19 cellular contexts compared by ENCODE assay signal in the genomic region with DNA sequence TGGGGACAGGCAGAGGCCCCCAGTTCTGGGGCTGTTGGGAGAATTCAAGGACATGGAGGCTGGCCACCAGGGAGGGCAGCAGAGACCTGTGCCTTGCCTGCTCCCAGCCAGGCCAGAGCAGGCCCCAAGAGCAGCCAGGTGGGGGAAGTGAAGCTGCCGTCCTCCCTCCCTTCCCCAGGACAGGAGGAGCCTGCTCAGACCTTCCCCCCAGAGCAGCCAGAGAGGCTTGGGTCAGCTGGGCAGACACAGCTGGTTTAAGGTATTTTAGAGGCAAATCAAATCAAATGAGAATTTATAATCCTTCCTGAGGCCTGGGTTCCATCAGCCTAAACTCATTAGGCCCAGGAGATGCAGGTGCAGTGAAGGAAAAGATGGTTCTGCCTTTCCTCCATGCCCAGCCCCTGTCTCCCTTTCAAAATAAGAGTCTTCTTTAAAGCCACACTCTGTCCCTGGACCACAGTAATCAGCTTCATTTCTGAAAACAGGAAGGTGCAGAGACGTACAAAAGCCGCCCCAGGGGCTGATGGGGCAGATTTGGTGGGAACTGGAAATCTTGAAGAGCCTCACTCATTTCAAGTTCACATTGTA. TPM values are rescaled to one million over a fixed set of nuclear protein-coding genes. Genes with fewer than 3 reads are reported as not detected.
DNase-seq lines count a peak whose midpoint lies in the region; ATAC-seq and TF ChIP-seq lines count a peak whose summit lies in the region.
"Had no signal": no experiment of that assay in that cellular context is flagged by ENCODE, and none has a peak within 500 bp of the region (broad histone marks: within the 10 kb centered on the region; RNA-seq: fewer than 3 reads in every experiment).

No MANE protein-coding gene starts in this region.

- POLR2A ChIA-PET in PC-9 (lab: Charles Lee; ENCODE audit: unreplicated experiment), result no interaction called here

- H3K27me3 ChIP-seq in right atrium auricular region, result no peaks in the 10 kb centered on the region
- peaks cover 9% of the 10 kb centered on the region; the same call in 1 of the 2 replicates for H3K27me3 ChIP-seq in PC-9 (ENCODE audit: insufficient read depth, low read depth)
- no peaks in the 10 kb centered on the region for H3K27me3 ChIP-seq in esophagus squamous epithelium
- H3K27me3 ChIP-seq in suprapubic skin, result no peaks in the 10 kb centered on the region
- H3K27me3 ChIP-seq: Peyer's patch, right lobe of liver had no signal

- no peak overlapping the region for H3K4me2 ChIP-seq in PC-9

- DNase-seq in Right ventricle myocardium inferior (ENCODE audit: missing footprints), result no peak
- no peak for DNase-seq in right atrium auricular region (ENCODE audit: low spot score)
- DNase-seq in PC-9, result no peak
- DNase-seq in esophagus squamous epithelium (lab: John Stamatoyannopoulos, UW), result no peak
- DNase-seq in suprapubic skin (ENCODE audit: low spot score in 2 of 2), result no peak
- no peak for DNase-seq in NCI-H748 treated with DMSO at 0.1 percent for 48 hours (lab: John Stamatoyannopoulos, UW)
- no peak for DNase-seq in AG08396 (ENCODE audit: low spot score)
- DNase-seq: activated CD4-positive, alpha-beta T cell treated with anti-CD3 and anti-CD28 coated beads for 4 hours; activated naive CD4-positive, alpha-beta T cell treated with anti-CD3 and anti-CD28 coated beads, Interleukin-2, amount 50 U/mL, for 16 hours; activated T-cell treated with anti-CD3 and anti-CD28 coated beads for 4 hours; naive thymus-derived CD8-positive, alpha-beta T cell; NCI-H446; Peyer's patch; right lobe of liver; stimulated activated CD4-positive, alpha-beta T cell treated with anti-CD3 and anti-CD28 coated beads, Interleukin-2, amount 100 ng/mL, for 48 hours; tibial artery had no signal

- H3K4me3 ChIP-seq in right atrium auricular region (no peak overlapping the region), PC-9 (no peak overlapping the region), esophagus squamous epithelium (no peak overlapping the region), suprapubic skin (no peak overlapping the region)
- H3K4me3 ChIP-seq: Peyer's patch, right lobe of liver, tibial artery had no signal

- H4K20me1 ChIP-seq in PC-9 (ENCODE audit: insufficient read depth), result no peaks in the 10 kb centered on the region

- intact Hi-C loops in Right ventricle myocardium inferior (cut with DNase I), result no loop called here
- intact Hi-C loops in PC-9 (cut with micrococcal nuclease; ENCODE audit: unreplicated experiment), result no loop called here
- intact Hi-C loops in esophagus squamous epithelium (cut with DNase I), result no loop called here

- TF ChIP-seq POLR2A in esophagus squamous epithelium (IDR thresholded peaks at IDR 0.05) (no peak), suprapubic skin (IDR thresholded peaks at IDR 0.05) (no peak)

- BruUV-seq in PC-9 (replicated peaks; lab: Mats Ljungman, UMichigan), result no TSS peak

- no peak overlapping the region for H2AFZ ChIP-seq in PC-9

- H3K9me2 ChIP-seq in PC-9 (ENCODE audit: insufficient read depth), result 0 out of 2 replicates have a peak, but pooled peaks cover 3% of the 10 kb centered on the region

- 52 to 56% methylated on average over 2 of the region's 3 CpGs for WGBS in esophagus squamous epithelium, 2 donors
- whole genome bisulfite sequencing in suprapubic skin, result 79% methylated on average over 3 of the region's 3 CpGs

- H3K4me1 ChIP-seq in right atrium auricular region (peaks cover 0 to 3% of the 10 kb centered on the region in 2 donors), PC-9 (replicated peaks; ENCODE audit: insufficient read depth) (no peaks in the 10 kb centered on the region), esophagus squamous epithelium (peaks cover 8 to 64% (median 18%) of the 10 kb centered on the region in 3 donors), suprapubic skin (peaks cover 31% of the 10 kb centered on the region)
- H3K4me1 ChIP-seq: Peyer's patch, right lobe of liver, tibial artery had no signal

- no peaks in the 10 kb centered on the region for H3K9me3 ChIP-seq in right atrium auricular region
- no peaks in the 10 kb centered on the region for H3K9me3 ChIP-seq in PC-9 (ENCODE audit: insufficient read depth, low read depth)
- H3K9me3 ChIP-seq in esophagus squamous epithelium, result no peaks in the 10 kb centered on the region
- no peaks in the 10 kb centered on the region for H3K9me3 ChIP-seq in suprapubic skin
- H3K9me3 ChIP-seq: right lobe of liver had no signal

- peak; percentile 62 for ATAC-seq in Right ventricle myocardium inferior
- ATAC-seq in GM19397 (IDR thresholded peaks at IDR 0.05; ENCODE audit: unreplicated experiment), result no peak
- ATAC-seq: naive thymus-derived CD8-positive, alpha-beta T cell had no signal

- CTCF ChIA-PET in PC-9 (lab: Charles Lee), result no interaction called here

- TF ChIP-seq CTCF in right atrium auricular region (IDR thresholded peaks at IDR 0.05) (no peak), PC-9 (conservative IDR thresholded peaks at IDR 0.05) (peak; percentile 36; the same call in 1 of the 2 replicates), esophagus squamous epithelium (IDR thresholded peaks at IDR 0.05) (peak in 1 of 6 experiments; percentile 6), suprapubic skin (IDR thresholded peaks at IDR 0.05) (no peak)

- no peaks in the 10 kb centered on the region for H3K79me2 ChIP-seq in PC-9 (ENCODE audit: low read depth)

- no peaks in the 10 kb centered on the region for H3F3A ChIP-seq in PC-9 (ENCODE audit: insufficient read depth, low read depth)

- H3K36me3 ChIP-seq in right atrium auricular region (no peaks in the 10 kb centered on the region), PC-9 (ENCODE audit: low read depth) (no peaks in the 10 kb centered on the region), esophagus squamous epithelium (no peaks in the 10 kb centered on the region), suprapubic skin (no peaks in the 10 kb centered on the region)
- H3K36me3 ChIP-seq: Peyer's patch, right lobe of liver, tibial artery had no signal

- H3K27ac ChIP-seq in right atrium auricular region (peak overlapping the region in 1 of 2 donors; percentile 70), PC-9 (no peak overlapping the region), esophagus squamous epithelium (peak overlapping the region; percentile 81 to 90 (median 86)), suprapubic skin (peak overlapping the region; percentile 14)
- H3K27ac ChIP-seq: Peyer's patch, right lobe of liver, tibial artery had no signal

- no peak for TF ChIP-seq EP300 in suprapubic skin (IDR thresholded peaks at IDR 0.05)

RNA-seq across cellular contexts. Expression of a gene that starts 21.7 kb away (rescaled TPM):
- total RNA-seq in Right ventricle myocardium inferior (27.2 TPM), right atrium auricular region (10 to 100 TPM; 15.1 to 23.0 TPM), PC-9 (2021) (0.13 and 0.60 TPM in 2 replicates), esophagus squamous epithelium (10 to 100 TPM; 21.8 to 59.8 (median 35.1) TPM), suprapubic skin (10 to 100 TPM; 19.2 to 39.2 (median 28.2) TPM)
- total RNA-seq: liver; naive thymus-derived CD8-positive, alpha-beta T cell; right lobe of liver; T-helper 2 cell treated with Interferon-gamma antibody and Interleukin-4, amounts not matched to agents 100 ng/mL and 5 ng/mL, for 36 hours had no signal

Comparison
In these comparisons a context has a peak if more than half of its experiments do, and no peak if none do; other contexts are left out.
1. RNA of a gene that starts 21.7 kb away (total RNA-seq): 21.8 to 59.8 TPM in esophagus squamous epithelium, 19.2 to 39.2 TPM in suprapubic skin, 27.2 TPM in Right ventricle myocardium inferior (single experiment) and 15.1 to 23.0 TPM in right atrium auricular region; 0.13 to 0.60 TPM in PC-9; every median in the first group is over 10 times any median in the second.